Comparison of ENCODE assay signal across 9 cellular contexts in the genomic region with DNA sequence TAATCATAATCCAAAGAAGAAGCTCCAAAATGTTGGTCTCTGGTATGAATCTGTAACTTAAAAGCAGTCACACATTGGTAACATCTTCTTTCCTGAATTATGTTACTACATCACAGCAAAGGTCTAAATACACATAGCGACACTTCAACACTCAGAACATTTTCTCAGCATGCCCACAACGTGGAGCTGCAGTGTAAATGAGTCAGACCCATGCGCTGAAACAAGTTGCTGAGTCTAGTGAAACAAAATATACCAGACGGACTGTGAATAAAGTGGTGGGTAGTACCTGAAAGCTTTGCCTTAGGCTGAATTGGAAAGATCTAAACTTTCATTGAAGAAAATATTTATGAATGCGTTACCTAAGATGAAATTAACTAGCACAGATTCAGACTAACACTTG. TPM values are rescaled to one million over a fixed set of nuclear protein-coding genes. Genes with fewer than 3 reads are reported as not detected.
DNase-seq lines count a peak whose midpoint lies in the region; ATAC-seq, FAIRE-seq and TF ChIP-seq lines count a peak whose summit lies in the region.
"Had no signal": no experiment of that assay in that cellular context is flagged by ENCODE, and none has a peak within 500 bp of the region (broad histone marks: within the 10 kb centered on the region; RNA-seq: fewer than 3 reads in every experiment).

No MANE protein-coding gene starts in this region.

- DNase-seq in AG04450 (ENCODE audit: low read depth, low spot score), result no peak
- peak; percentile 23 for DNase-seq in HCEC 1CT
- DNase-seq in WERI-Rb-1, result no peak
- DNase-seq in lower lobe of right lung, result no peak
- no peak for DNase-seq in NCI-H146 treated with DMSO at 0.1 percent for 48 hours (lab: John Stamatoyannopoulos, UW; ENCODE audit: unreplicated experiment)

- no peaks in the 10 kb centered on the region for H3K27me3 ChIP-seq in AG04450 (ENCODE audit: control insufficient read depth, insufficient read depth, low read length)
- no peaks in the 10 kb centered on the region for H3K27me3 ChIP-seq in WERI-Rb-1 (ENCODE audit: insufficient read depth, low read depth, severe bottlenecking)
- no peaks in the 10 kb centered on the region for H3K27me3 ChIP-seq in lower lobe of right lung (ENCODE audit: low read depth)

- CTCF ChIA-PET in AG04450 (lab: Charles Lee), result interaction anchor here (4.3 to 7.5 kb wide), 2 partner anchors 92 to 303 kb away, joined by 18 to 151 read pairs; no protein-coding TSS in a partner anchor

- no peak overlapping the region for H3K27ac ChIP-seq in AG04450 (ENCODE audit: low read depth, low read length)
- no peak overlapping the region for H3K27ac ChIP-seq in WERI-Rb-1
- H3K27ac ChIP-seq in lower lobe of right lung, result no peak overlapping the region
- H3K27ac ChIP-seq: HL-60 had no signal

- intact Hi-C loops in lower lobe of right lung (cut with DNase I), result no loop called here

- POLR2A ChIA-PET in AG04450 (lab: Yijun Ruan, JAX), result no interaction called here

- H3K4me1 ChIP-seq in lower lobe of right lung, result peaks cover 12% of the 10 kb centered on the region

- ATAC-seq in GM19351 (IDR thresholded peaks at IDR 0.05; ENCODE audit: unreplicated experiment) (no peak), lower lobe of right lung (no peak), HG02981 (IDR thresholded peaks at IDR 0.05; ENCODE audit: unreplicated experiment) (no peak)

- H3K36me3 ChIP-seq in WERI-Rb-1 (no peaks in the 10 kb centered on the region), lower lobe of right lung (no peaks in the 10 kb centered on the region)

- no peaks in the 10 kb centered on the region for H3K9me3 ChIP-seq in AG04450 (ENCODE audit: control insufficient read depth, insufficient read depth, low read length)
- H3K9me3 ChIP-seq in WERI-Rb-1 (ENCODE audit: severe bottlenecking), result no peaks in the 10 kb centered on the region
- H3K9me3 ChIP-seq in lower lobe of right lung, result no peaks in the 10 kb centered on the region

- TF ChIP-seq CTCF in AG04450 (IDR thresholded peaks at IDR 0.05; ENCODE audit: low read depth, low read length) (peak; percentile 33; the same call in 1 of the 2 replicates), WERI-Rb-1 (IDR thresholded peaks at IDR 0.05; ENCODE audit: low read depth, low read length) (peak; percentile 14; the same call in 1 of the 2 replicates), lower lobe of right lung (IDR thresholded peaks at IDR 0.05) (no peak)

- H3K4me3 ChIP-seq in AG04450 (ENCODE audit: low read depth, low read length) (no peak overlapping the region), WERI-Rb-1 (ENCODE audit: low read depth, low read length) (no peak overlapping the region), lower lobe of right lung (no peak overlapping the region)

- FAIRE-seq in islet of Langerhans (lab: Jason Lieb, UNC), result peak; percentile 86

RNA-seq across cellular contexts. Expression of a gene that starts 33.2 kb away (rescaled TPM):
- 21.3 and 25.6 TPM in 2 replicates for polyA plus RNA-seq in AG04450 (2011; rRNA removed)
- 9.0 and 12.3 TPM in 2 replicates for polyA minus RNA-seq in AG04450 (2011; rRNA and poly(A)+ RNA removed)
- 55.5 TPM for total RNA-seq in lower lobe of right lung
